In the genomic region with DNA sequence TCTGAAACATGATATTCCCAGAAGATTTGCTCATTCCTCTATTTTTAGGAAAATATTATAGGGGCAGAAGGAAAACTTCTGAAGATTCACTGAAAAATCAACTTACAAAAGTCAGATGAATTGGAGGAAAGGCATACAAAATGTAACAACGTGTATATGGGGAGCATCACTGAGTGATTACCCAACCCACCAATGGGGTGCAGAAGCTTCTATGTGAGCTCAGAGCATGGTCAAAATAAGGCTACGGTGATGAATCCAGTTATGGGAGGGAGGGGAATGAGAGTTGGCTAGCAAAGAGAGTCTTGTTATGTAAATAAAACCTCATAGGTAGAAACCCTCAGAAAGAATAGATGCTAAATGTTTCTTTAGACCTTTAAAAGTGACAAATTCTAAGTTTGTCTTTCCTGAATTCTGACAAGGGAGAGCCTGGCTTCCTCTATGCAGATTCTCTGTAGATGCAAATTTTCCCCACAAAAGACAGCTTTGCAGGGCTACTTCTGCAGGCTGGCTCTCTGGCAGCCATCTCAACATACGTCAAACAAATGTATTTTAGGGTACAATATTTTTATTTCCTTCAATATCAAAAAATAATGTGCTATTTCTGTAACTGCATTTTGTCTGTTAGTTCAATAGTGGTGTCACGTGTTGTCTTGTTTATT, we compare ENCODE assay signal across 26 cellular contexts.
DNase-seq lines count a peak whose midpoint lies in the region; ATAC-seq and TF ChIP-seq lines count a peak whose summit lies in the region.
"Had no signal": no experiment of that assay in that cellular context is flagged by ENCODE, and none has a peak within 500 bp of the region (broad histone marks: within the 10 kb centered on the region; RNA-seq: fewer than 3 reads in every experiment).

No MANE protein-coding gene starts in this region.

- H3K4me3 ChIP-seq in adrenal gland, result no peak overlapping the region
- H3K4me3 ChIP-seq: HAP-1, left lung, SJSA1, transverse colon had no signal

- H3K4me1 ChIP-seq in adrenal gland (replicated peaks in 1 of 2), result no peaks in the 10 kb centered on the region
- H3K4me1 ChIP-seq: left lung had no signal

- peaks cover 8 to 25% (median 18%) of the 10 kb centered on the region in 3 donors for H3K4me1 Mint-ChIP-seq in naive B cell
- H3K4me1 Mint-ChIP-seq: activated CD4-positive, alpha-beta memory T cell treated with anti-CD3 and anti-CD28 coated beads, Interleukin-2, amount 10 ng/mL, durations not matched to agents 7 days and 5 days; natural killer cell had no signal

- H3K27ac Mint-ChIP-seq in naive B cell, result no peak overlapping the region
- H3K27ac Mint-ChIP-seq: activated CD4-positive, alpha-beta memory T cell treated with anti-CD3 and anti-CD28 coated beads, Interleukin-2, amount 10 ng/mL, durations not matched to agents 7 days and 5 days; activated naive CD4-positive, alpha-beta T cell treated with anti-CD3 and anti-CD28 coated beads, Interleukin-2, amount 50 U/mL, for 72 hours; CD8-positive, alpha-beta T cell; mesothelial cell of epicardium; natural killer cell had no signal

- DNase-seq in EH (ENCODE audit: low read depth) (peak; percentile 11), NAMALWA (ENCODE audit: low spot score) (peak; percentile 47), fibroblast of gingiva (ENCODE audit: low read depth) (peak; percentile 84), naive B cell (no peak), adrenal gland (no peak), KBM-7 (no peak)
- DNase-seq: activated CD4-positive, alpha-beta memory T cell treated with anti-CD3 and anti-CD28 coated beads, Interleukin-2, amount 10 ng/mL, durations not matched to agents 7 days and 5 days; activated CD4-positive, alpha-beta T cell treated with anti-CD3 and anti-CD28 coated beads for 1 hour; anterior cingulate cortex; CD8-positive, alpha-beta T cell; DMS 273 treated with DMSO at 0.1 percent for 48 hours; left lung; natural killer cell; NCI-H1092 treated with DMSO at 0.1 percent for 48 hours; NCI-H2029; NCI-H345; NCI-H748 treated with DMSO at 0.1 percent for 48 hours; small intestine; stimulated activated CD4-positive, alpha-beta T cell treated with anti-CD3 and anti-CD28 coated beads, Interleukin-1b, Interleukin-23, amount 100 ng/mL, for 48 hours; transverse colon had no signal

- H3K27ac ChIP-seq in adrenal gland, result no peak overlapping the region
- H3K27ac ChIP-seq: left lung, SJSA1, transverse colon had no signal

- TF ChIP-seq CTCF in adrenal gland (IDR thresholded peaks at IDR 0.05), result no peak

- WGBS in adrenal gland, 4 donors, result 47 to 53% (median 49%) methylated on average over 4 of the region's 4 CpGs

- TF ChIP-seq POLR2A in adrenal gland (IDR thresholded peaks at IDR 0.05), result no peak

- in situ Hi-C loops in KBM-7 (cut with MboI; ENCODE audit: low pct_unique_long_range_greater_than_20kb, low sequenced_read_pairs), result no loop called here

- no peaks in the 10 kb centered on the region for H3K27me3 ChIP-seq in adrenal gland
- H3K27me3 ChIP-seq: left lung, SJSA1, transverse colon had no signal

- H3K36me3 ChIP-seq in adrenal gland (replicated peaks in 1 of 2), result no peaks in the 10 kb centered on the region
- H3K36me3 ChIP-seq: HAP-1, left lung, SJSA1, transverse colon had no signal

- H3K9me3 ChIP-seq in adrenal gland (replicated peaks in 1 of 3), result peaks cover 0 to 8% (median 0%) of the 10 kb centered on the region in 3 donors

- intact Hi-C loops in adrenal gland (cut with DNase I), result no loop called here

- peaks cover 11 to 14% of the 10 kb centered on the region in 2 donors for H3K36me3 Mint-ChIP-seq in naive B cell
- H3K36me3 Mint-ChIP-seq: CD8-positive, alpha-beta T cell; natural killer cell had no signal

- H3K9me3 Mint-ChIP-seq in naive B cell, result peaks cover 10 to 24% (median 14%) of the 10 kb centered on the region in 7 donors

- no peaks in the 10 kb centered on the region for H3K27me3 Mint-ChIP-seq in naive B cell
- H3K27me3 Mint-ChIP-seq: activated CD4-positive, alpha-beta memory T cell treated with anti-CD3 and anti-CD28 coated beads, Interleukin-2, amount 10 ng/mL, durations not matched to agents 7 days and 5 days had no signal

- ATAC-seq in naive B cell (ENCODE audit: low read depth in 2 of 2) (peak; percentile 32 to 37), HG02885 (IDR thresholded peaks at IDR 0.05; ENCODE audit: poor library complexity, unreplicated experiment) (no peak), HG03025 (IDR thresholded peaks at IDR 0.05; ENCODE audit: low FRiP score, unreplicated experiment) (no peak)
- ATAC-seq: activated naive CD4-positive, alpha-beta T cell treated with anti-CD3 and anti-CD28 coated beads, Interleukin-2, amount 50 U/mL, for 72 hours; CD8-positive, alpha-beta T cell; natural killer cell had no signal

- H3K4me3 Mint-ChIP-seq in naive B cell, result no peak overlapping the region
- H3K4me3 Mint-ChIP-seq: activated CD4-positive, alpha-beta memory T cell treated with anti-CD3 and anti-CD28 coated beads, Interleukin-2, amount 10 ng/mL, durations not matched to agents 7 days and 5 days; CD8-positive, alpha-beta T cell; mesothelial cell of epicardium; natural killer cell had no signal

Comparison
In these comparisons a context has a peak if more than half of its experiments do, and no peak if none do; other contexts are left out.
1. DNase-seq: peak in EH (single experiment), NAMALWA (single experiment) and fibroblast of gingiva (single experiment); none in naive B cell (single experiment), adrenal gland (0 of 7) and KBM-7 (single experiment).
2. ATAC-seq: peak in naive B cell (2 of 2); none in HG02885 (single experiment) and HG03025 (single experiment).